ENCODE assay signal across 24 cellular contexts in the genomic region with DNA sequence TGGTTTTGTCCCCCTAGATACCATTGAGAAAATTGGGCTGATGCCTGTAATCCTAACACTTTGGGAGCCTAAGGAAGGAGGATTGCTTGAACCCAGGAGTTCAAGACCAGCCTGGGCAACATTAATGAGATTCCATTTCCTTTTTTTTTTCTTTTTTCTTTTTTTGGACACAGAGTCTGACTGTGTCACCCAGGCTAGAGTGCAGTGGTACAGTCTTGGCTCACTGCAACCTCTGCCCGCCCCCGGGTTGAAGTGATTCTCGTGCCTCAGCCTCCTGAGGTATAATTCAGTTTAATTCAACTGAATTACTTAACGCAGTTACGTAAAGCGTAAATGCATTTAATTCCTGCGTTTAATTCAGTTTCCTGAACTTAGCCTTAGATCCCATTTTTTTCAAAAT.
"Had no signal": no experiment of that assay in that cellular context is flagged by ENCODE, and none has a peak within 500 bp of the region (broad histone marks: within the 10 kb centered on the region; RNA-seq: fewer than 3 reads in every experiment).

No MANE protein-coding gene starts in this region.

- H3K4me3 ChIP-seq: MG63 had no signal

- FAIRE-seq: HTR-8/SVneo had no signal

- H3K9ac ChIP-seq: SK-N-SH had no signal

- H3K27ac ChIP-seq: HL-60 had no signal

- H3K4me2 ChIP-seq: SK-N-SH had no signal

- H3K27me3 ChIP-seq: MG63 had no signal

- H3K9me3 ChIP-seq: MG63, SK-N-SH had no signal

- DNase-seq: Karpas-422, KG1, MG63, NCI-H1092, NCI-H1105 treated with DMSO at 0.1 percent for 48 hours, NCI-H1417 treated with DMSO at 0.1 percent for 48 hours, NCI-H146, NCI-H1694 treated with DMSO at 0.1 percent for 48 hours, NCI-H1930, NCI-H2081, NCI-H2171, NCI-H226, NCI-H446, NCI-H510A, NCI-H524 treated with DMSO at 0.1 percent for 48 hours, NCI-H69, NCI-H774, Right ventricle myocardium superior, RPMI8226, SIG-M5, SK-N-SH, SW 1271 had no signal
